2 cellular contexts compared by ENCODE assay signal in the genomic region with DNA sequence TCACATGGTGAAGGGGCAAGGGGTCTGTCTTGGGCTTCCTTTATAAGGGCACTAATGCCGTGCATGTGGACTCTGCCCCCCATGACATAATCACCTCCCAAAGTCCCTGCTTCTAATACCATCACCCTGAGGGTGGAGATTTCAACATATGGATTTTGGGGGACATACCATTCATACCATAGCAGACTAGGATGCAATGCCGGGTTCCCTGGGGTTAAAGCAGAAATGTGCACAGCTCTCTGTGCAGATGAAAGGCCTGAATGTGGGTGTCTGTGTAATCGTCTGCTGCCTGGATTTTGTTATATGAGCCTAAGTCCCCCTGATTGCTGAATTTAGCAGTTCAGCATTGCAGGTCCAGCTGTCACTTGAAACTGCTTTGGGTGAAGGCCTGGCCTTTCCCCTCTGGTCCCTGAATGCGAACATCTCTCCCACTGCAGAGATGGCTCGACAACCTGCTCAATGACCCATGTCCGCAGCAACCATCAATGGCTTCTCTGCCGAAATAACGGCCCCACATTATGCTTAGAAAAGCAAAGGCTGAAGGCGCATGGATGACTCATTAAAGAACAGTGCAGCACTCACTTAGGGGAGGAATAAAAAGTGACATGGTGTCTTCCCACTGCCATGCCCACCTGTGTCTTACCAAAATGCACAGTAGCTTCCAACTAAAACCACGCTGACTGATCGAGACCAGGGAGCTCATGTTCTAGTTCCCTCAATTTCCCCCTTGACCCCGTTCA.
TF ChIP-seq lines count a peak whose summit lies in the region.

No MANE protein-coding gene starts in this region.

TF ChIP-seq in A549, 52 proteins besides CTCF, POLR2A, EP300 and RAD21 (continued from another document):
- TF ChIP-seq, protein P1, sequence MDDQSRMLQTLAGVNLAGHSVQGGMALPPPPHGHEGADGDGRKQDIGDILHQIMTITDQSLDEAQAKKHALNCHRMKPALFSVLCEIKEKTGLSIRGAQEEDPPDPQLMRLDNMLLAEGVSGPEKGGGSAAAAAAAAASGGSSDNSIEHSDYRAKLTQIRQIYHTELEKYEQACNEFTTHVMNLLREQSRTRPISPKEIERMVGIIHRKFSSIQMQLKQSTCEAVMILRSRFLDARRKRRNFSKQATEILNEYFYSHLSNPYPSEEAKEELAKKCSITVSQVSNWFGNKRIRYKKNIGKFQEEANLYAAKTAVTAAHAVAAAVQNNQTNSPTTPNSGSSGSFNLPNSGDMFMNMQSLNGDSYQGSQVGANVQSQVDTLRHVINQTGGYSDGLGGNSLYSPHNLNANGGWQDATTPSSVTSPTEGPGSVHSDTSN (IDR thresholded peaks at IDR 0.05): no peak
- TF ChIP-seq KDM1A (IDR thresholded peaks at IDR 0.05; ENCODE audit: low read depth) (no peak), FOSB (CRISPR knock-in tag; IDR thresholded peaks at IDR 0.05) (no peak), RARB (CRISPR knock-in tag; IDR thresholded peaks at IDR 0.05) (no peak), POLR2AphosphoS2 (conservative IDR thresholded peaks at IDR 0.05; ENCODE audit: low read length) (no peak), FOSL2 (IDR thresholded peaks at IDR 0.05) (no peak), FOSL2 (CRISPR knock-in tag; IDR thresholded peaks at IDR 0.05) (no peak), EHMT2 (IDR thresholded peaks at IDR 0.05; ENCODE audit: low read depth) (no peak), SMC3 (IDR thresholded peaks at IDR 0.05) (no peak), TP53 (CRISPR knock-in tag; IDR thresholded peaks at IDR 0.05) (no peak), HEYL (CRISPR knock-in tag; IDR thresholded peaks at IDR 0.05) (no peak), RNF2 (IDR thresholded peaks at IDR 0.05; ENCODE audit: borderline replicate concordance, low read depth) (no peak), ESRRA (IDR thresholded peaks at IDR 0.05; ENCODE audit: borderline replicate concordance, low read length) (no peak)
- TF ChIP-seq, protein P2, sequence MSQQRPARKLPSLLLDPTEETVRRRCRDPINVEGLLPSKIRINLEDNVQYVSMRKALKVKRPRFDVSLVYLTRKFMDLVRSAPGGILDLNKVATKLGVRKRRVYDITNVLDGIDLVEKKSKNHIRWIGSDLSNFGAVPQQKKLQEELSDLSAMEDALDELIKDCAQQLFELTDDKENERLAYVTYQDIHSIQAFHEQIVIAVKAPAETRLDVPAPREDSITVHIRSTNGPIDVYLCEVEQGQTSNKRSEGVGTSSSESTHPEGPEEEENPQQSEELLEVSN (IDR thresholded peaks at IDR 0.05; ENCODE audit: borderline replicate concordance, low read depth): no peak

TF ChIP-seq in HCT116, 20 proteins besides CTCF, POLR2A, EP300 and RAD21 (continued from another document):
- TF ChIP-seq, protein P3, sequence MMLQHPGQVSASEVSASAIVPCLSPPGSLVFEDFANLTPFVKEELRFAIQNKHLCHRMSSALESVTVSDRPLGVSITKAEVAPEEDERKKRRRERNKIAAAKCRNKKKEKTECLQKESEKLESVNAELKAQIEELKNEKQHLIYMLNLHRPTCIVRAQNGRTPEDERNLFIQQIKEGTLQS (IDR thresholded peaks at IDR 0.05): no peak
